31 cellular contexts compared by ENCODE assay signal in the genomic region with DNA sequence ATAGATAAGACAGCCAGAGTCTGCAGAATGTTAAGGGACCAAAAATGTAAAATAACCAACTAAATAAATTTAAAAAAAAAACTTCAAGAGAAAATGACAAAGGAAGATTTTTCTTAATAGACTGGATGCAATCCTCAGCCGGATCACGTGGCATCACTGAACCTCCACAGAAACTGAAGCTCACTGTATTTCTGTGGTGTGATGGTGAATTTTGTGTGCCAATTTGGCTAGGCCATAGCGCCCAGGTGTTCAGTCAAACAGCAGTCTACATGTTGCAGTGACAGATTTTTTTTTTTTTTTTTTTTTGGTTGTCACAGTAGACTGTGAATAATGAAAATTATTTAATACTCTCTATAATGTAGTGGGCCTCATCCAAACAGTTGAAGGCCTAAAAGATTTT.
"Had no signal": no experiment of that assay in that cellular context is flagged by ENCODE, and none has a peak within 500 bp of the region (broad histone marks: within the 10 kb centered on the region; RNA-seq: fewer than 3 reads in every experiment).

No MANE protein-coding gene starts in this region.

- H3K27ac ChIP-seq: adrenal gland, ascending aorta, body of pancreas, brain microvascular endothelial cell, breast epithelium, cardiac muscle cell had no signal

- H3K9me3 ChIP-seq: adrenal gland, ascending aorta, body of pancreas, breast epithelium had no signal

- ATAC-seq: activated naive CD4-positive, alpha-beta T cell treated with anti-CD3 and anti-CD28 coated beads, Interleukin-2, amount 50 U/mL, for 72 hours; activated naive CD8-positive, alpha-beta T cell treated with anti-CD3 and anti-CD28 coated beads, Interleukin-2, amount 50 U/mL, for 24 hours; activated T-cell treated with anti-CD3 and anti-CD28 coated beads, Interleukin-2, amount 50 U/mL, for 4 hours; activated T-cell treated with anti-CD3 and anti-CD28 coated beads, Interleukin-2, amount 50 U/mL, for 72 hours; activated T-helper 17 cell treated with anti-CD3 and anti-CD28 coated beads, Interleukin-2, amount 50 U/mL, for 72 hours; body of pancreas had no signal

- H3K4me3 ChIP-seq: adrenal gland, ascending aorta, body of pancreas, breast epithelium, cardiac muscle cell had no signal

- H3K36me3 ChIP-seq: ascending aorta, cardiac muscle cell had no signal

- H3K27me3 ChIP-seq: adrenal gland, ascending aorta, body of pancreas, brain microvascular endothelial cell, breast epithelium, cardiac muscle cell had no signal

- DNase-seq: activated effector memory CD4-positive, alpha-beta T cell treated with anti-CD3 and anti-CD28 coated beads, Interleukin-2, amount 50 U/mL, for 16 hours; activated effector memory CD4-positive, alpha-beta T cell treated with Interleukin-2 at 50 U/mL for 16 hours; activated gamma-delta T cell; activated gamma-delta T cell treated with Interleukin-2 at 50 U/mL for 16 hours; activated naive CD4-positive, alpha-beta T cell; activated naive CD4-positive, alpha-beta T cell treated with anti-CD3 and anti-CD28 coated beads for 36 hours; activated naive CD4-positive, alpha-beta T cell treated with anti-CD3 and anti-CD28 coated beads, Interleukin-2, amount 10 ng/mL, durations not matched to agents 7 days and 5 days; activated naive CD4-positive, alpha-beta T cell treated with anti-CD3 and anti-CD28 coated beads, Interleukin-2, amount 50 U/mL, for 16 hours; activated naive CD4-positive, alpha-beta T cell treated with Interleukin-2 at 50 U/mL for 16 hours; activated naive CD8-positive, alpha-beta T cell treated with anti-CD3 and anti-CD28 coated beads for 36 hours; activated naive CD8-positive, alpha-beta T cell treated with anti-CD3 and anti-CD28 coated beads, Interleukin-2, amount 10 ng/mL, durations not matched to agents 7 days and 5 days; activated naive CD8-positive, alpha-beta T cell treated with anti-CD3 and anti-CD28 coated beads, Interleukin-2, amount 50 U/mL, for 24 hours; activated T-cell treated with anti-CD3 and anti-CD28 coated beads, Interleukin-2, amount 50 U/mL, for 24 hours; activated T-cell treated with anti-CD3 and anti-CD28 coated beads, Interleukin-2, amount 50 U/mL, for 4 hours; activated T-cell treated with anti-CD3 and anti-CD28 coated beads, Interleukin-2, amount 50 U/mL, for 48 hours; activated T-cell treated with anti-CD3 and anti-CD28 coated beads, Interleukin-2, amount 50 U/mL, for 72 hours; adrenal gland; amniotic stem cell; amygdala; anterior cingulate cortex; aorta; body of pancreas; brain microvascular endothelial cell; caudate nucleus; central memory CD4-positive, alpha-beta T cell; cerebellar nuclear complex had no signal

- H3K4me1 ChIP-seq: ascending aorta, body of pancreas, breast epithelium had no signal
